ENCODE assay signal across 33 cellular contexts in genomic region chr11:86503131-86503530, GRCh38.
"Had no signal": no experiment of that assay in that cellular context is flagged by ENCODE, and none has a peak within 500 bp of the region (broad histone marks: within the 10 kb centered on the region; RNA-seq: fewer than 3 reads in every experiment).

No MANE protein-coding gene starts in this region.

- H3K27ac Mint-ChIP-seq: activated CD8-positive, alpha-beta T cell treated with anti-CD3 and anti-CD28 coated beads for 36 hours; activated naive CD4-positive, alpha-beta T cell treated with anti-CD3 and anti-CD28 coated beads, Interleukin-2, amount 10 ng/mL, durations not matched to agents 7 days and 5 days; activated naive CD8-positive, alpha-beta T cell; activated naive CD8-positive, alpha-beta T cell treated with anti-CD3 and anti-CD28 coated beads, Interleukin-2, amount 50 U/mL, for 24 hours; activated T-cell treated with anti-CD3 and anti-CD28 coated beads, Interleukin-2, amount 50 U/mL, for 24 hours; brain had no signal

- H3K4me2 ChIP-seq: KMS-11, PC-9 had no signal

- H3K9me3 Mint-ChIP-seq: activated CD8-positive, alpha-beta T cell treated with anti-CD3 and anti-CD28 coated beads for 36 hours; activated naive CD4-positive, alpha-beta T cell treated with anti-CD3 and anti-CD28 coated beads, Interleukin-2, amount 10 ng/mL, durations not matched to agents 7 days and 5 days; activated naive CD8-positive, alpha-beta T cell treated with anti-CD3 and anti-CD28 coated beads, Interleukin-2, amount 50 U/mL, for 24 hours; activated T-cell treated with anti-CD3 and anti-CD28 coated beads, Interleukin-2, amount 50 U/mL, for 24 hours; activated T-helper 2 cell treated with anti-CD3 and anti-CD28 coated beads, Interferon-gamma antibody, Interleukin-2, Interleukin-4, amounts not matched to agents 10 μg/mL and 5 μg/mL and 100 μg/mL, durations not matched to agents 14 hours and 24 hours and 36 hours; brain had no signal

- H3K9ac ChIP-seq: KMS-11 had no signal

- H3K4me3 Mint-ChIP-seq: activated CD8-positive, alpha-beta T cell treated with anti-CD3 and anti-CD28 coated beads for 36 hours; activated naive CD4-positive, alpha-beta T cell treated with anti-CD3 and anti-CD28 coated beads, Interleukin-2, amount 10 ng/mL, durations not matched to agents 7 days and 5 days; activated naive CD8-positive, alpha-beta T cell; activated naive CD8-positive, alpha-beta T cell treated with anti-CD3 and anti-CD28 coated beads, Interleukin-2, amount 50 U/mL, for 24 hours; activated T-cell treated with anti-CD3 and anti-CD28 coated beads, Interleukin-2, amount 50 U/mL, for 24 hours; brain had no signal

- H3K27ac ChIP-seq: KMS-11, PC-9, WERI-Rb-1 had no signal

- FAIRE-seq: bronchial epithelial cell had no signal

- H3K27me3 Mint-ChIP-seq: activated naive CD4-positive, alpha-beta T cell treated with anti-CD3 and anti-CD28 coated beads, Interleukin-2, amount 10 ng/mL, durations not matched to agents 7 days and 5 days; activated naive CD8-positive, alpha-beta T cell; brain had no signal

- H3K36me3 Mint-ChIP-seq: activated naive CD4-positive, alpha-beta T cell treated with anti-CD3 and anti-CD28 coated beads, Interleukin-2, amount 10 ng/mL, durations not matched to agents 7 days and 5 days; activated naive CD8-positive, alpha-beta T cell; brain had no signal

- DNase-seq: activated CD4-positive, alpha-beta T cell treated with anti-CD3 and anti-CD28 coated beads for 1 hour; activated CD4-positive, alpha-beta T cell treated with anti-CD3 and anti-CD28 coated beads for 48 hours; activated CD4-positive, alpha-beta T cell treated with anti-CD3 and anti-CD28 coated beads, Interleukin-2, amount 50 U/mL, for 4 hours; activated CD4-positive, CD25-positive, alpha-beta regulatory T cell; activated gamma-delta T cell treated with Interleukin-2 at 50 U/mL for 16 hours; activated naive CD4-positive, alpha-beta T cell treated with anti-CD3 and anti-CD28 coated beads, Interleukin-2, amount 10 ng/mL, durations not matched to agents 7 days and 5 days; anterior cingulate cortex; caudate nucleus; cerebellar nuclear complex; NCI-H1105; NCI-H1417 treated with DMSO at 0.1 percent for 48 hours; NCI-H187 treated with DMSO at 0.1 percent for 48 hours; NCI-H2081; NCI-H226; NCI-H446 treated with DMSO at 0.1 percent for 48 hours; NCI-H524; NCI-H69; NCI-H82; PC-9; Right ventricle myocardium superior; SW 1271; T-helper 1 cell; T-helper 2 cell; T-helper 9 cell; WERI-Rb-1 had no signal

- H3K4me3 ChIP-seq: PC-9 had no signal

- H2AFZ ChIP-seq: PC-9 had no signal
